In genomic region chr9:136618578-136619547, GRCh38 we compare ENCODE assay signal across 12 cellular contexts. TPM values are rescaled to one million over a fixed set of nuclear protein-coding genes. Genes with fewer than 3 reads are reported as not detected.
DNase-seq lines count a peak whose midpoint lies in the region; ATAC-seq, FAIRE-seq and TF ChIP-seq lines count a peak whose summit lies in the region.
"Had no signal": no experiment of that assay in that cellular context is flagged by ENCODE, and none has a peak within 500 bp of the region (broad histone marks: within the 10 kb centered on the region; RNA-seq: fewer than 3 reads in every experiment).

No MANE protein-coding gene starts in this region.

- FAIRE-seq in H1 (lab: Jason Lieb, UNC): no peak
- FAIRE-seq: colon, frontal cortex had no signal

- H4K8ac ChIP-seq in H1 (ENCODE audit: extremely low read depth, insufficient read depth, low read length): no peak overlapping the region

- H4K20me1 ChIP-seq in H1 (replicated peaks in 1 of 2; ENCODE audit: control insufficient read depth in 1 of 2, insufficient read depth in 2 of 2, low read length in 2 of 2): no peaks in the 10 kb centered on the region
- no peaks in the 10 kb centered on the region for H4K20me1 ChIP-seq in neural progenitor cell (ENCODE audit: low read depth)

- H3K27ac Mint-ChIP-seq in neural progenitor cell: peak overlapping the region; percentile 29
- no peak overlapping the region for H3K27ac Mint-ChIP-seq in activated CD4-positive, alpha-beta T cell treated with anti-CD3 and anti-CD28 coated beads, Interleukin-2, amount 10 ng/mL, durations not matched to agents 7 days and 5 days
- H3K27ac Mint-ChIP-seq: activated naive CD8-positive, alpha-beta T cell had no signal

- H3F3A ChIP-seq in neural progenitor cell (ENCODE audit: low read depth): no peaks in the 10 kb centered on the region

- H3K27ac ChIP-seq in H1 (ENCODE audit: low read depth, low read length) (no peak overlapping the region), neural progenitor cell (no peak overlapping the region)

- H3K4me3 Mint-ChIP-seq in neural progenitor cell: peak overlapping the region; percentile 53
- no peak overlapping the region for H3K4me3 Mint-ChIP-seq in activated CD4-positive, alpha-beta T cell treated with anti-CD3 and anti-CD28 coated beads, Interleukin-2, amount 10 ng/mL, durations not matched to agents 7 days and 5 days
- H3K4me3 Mint-ChIP-seq: activated naive CD8-positive, alpha-beta T cell had no signal

- WGBS in H1 (ENCODE audit: extremely low coverage in 1 of 2, insufficient coverage in 1 of 2, insufficient read length in 1 of 2, insufficient replicate concordance in 2 of 2, low coverage in 1 of 2, low lambda C conversion rate in 2 of 2, missing lambda C conversion rate in 1 of 2), 2 experiments: 82% methylated on average over 25 of the region's 27 CpGs; no CpG with 5 or more reads in 1 of the 2 experiments

- H3K4me3 ChIP-seq in H1 (ENCODE audit: extremely low read depth in 1 of 4, insufficient read depth in 2 of 4, low read depth in 3 of 4, low read length in 4 of 4) (no peak overlapping the region), neural progenitor cell (no peak overlapping the region)

- ATAC-seq in HG03045 (IDR thresholded peaks at IDR 0.05; ENCODE audit: unreplicated experiment): no peak

- H3K4ac ChIP-seq in H1 (replicated peaks; ENCODE audit: insufficient read length, low read depth, low read length): no peak overlapping the region

- no peak for TF ChIP-seq RAD21 in H1 (IDR thresholded peaks at IDR 0.05 in 1 of 2, conservative IDR thresholded peaks at IDR 0.05 in 1 of 2; ENCODE audit: low read depth in 2 of 2, low read length in 2 of 2)

- peaks cover 24% of the 10 kb centered on the region for H3K4me1 Mint-ChIP-seq in neural progenitor cell
- H3K4me1 Mint-ChIP-seq in activated CD4-positive, alpha-beta T cell treated with anti-CD3 and anti-CD28 coated beads, Interleukin-2, amount 10 ng/mL, durations not matched to agents 7 days and 5 days: peaks cover 3% of the 10 kb centered on the region

- CTCF ChIA-PET in H1 (lab: Charles Lee; ENCODE audit: partially characterized antibody): interaction anchor here (0.7 to 3.0 kb wide), 11 partner anchors 9 to 218 kb away, joined by 3 to 9 read pairs (median 4); no protein-coding TSS in a partner anchor
- CTCF ChIA-PET in activated CD4-positive, alpha-beta T cell treated with anti-CD3 and anti-CD28 coated beads, Interleukin-2, amount 10 ng/mL, durations not matched to agents 7 days and 5 days (lab: Charles Lee): interaction anchor here (3.3 kb wide), 1 partner anchor 131 kb away, joined by 8 read pairs; no protein-coding TSS in a partner anchor

- no peak overlapping the region for H2BK15ac ChIP-seq in H1 (ENCODE audit: low read length)

- H3K23ac ChIP-seq in H1 (ENCODE audit: insufficient read length): no peak overlapping the region

- H3K27me3 ChIP-seq in H1 (replicated peaks in 1 of 4; ENCODE audit: control insufficient read depth in 3 of 4, extremely low read depth in 1 of 4, insufficient read depth in 3 of 4, low read length in 3 of 4) (no peaks in the 10 kb centered on the region), neural progenitor cell (no peaks in the 10 kb centered on the region)

- H3K36me3 ChIP-seq in H1 (ENCODE audit: control insufficient read depth in 2 of 4, insufficient read depth in 4 of 4, low read length in 3 of 4) (no peaks in the 10 kb centered on the region), neural progenitor cell (no peaks in the 10 kb centered on the region)

- peak; percentile 57 for DNase-seq in GF-D8 (lab: John Stamatoyannopoulos, UW)
- DNase-seq in NOMO-1 treated with dmso at 0.1 percent for 144 hours (lab: John Stamatoyannopoulos, UW; ENCODE audit: unreplicated experiment): peak; percentile 91
- no peak for DNase-seq in H1 (ENCODE audit: low read depth in 1 of 2, low spot score in 2 of 2)
- DNase-seq in neural progenitor cell (ENCODE audit: low spot score): no peak
- no peak for DNase-seq in effector CD4-positive, alpha-beta T cell
- DNase-seq in NCI-H345 treated with DMSO at 0.1 percent for 48 hours (lab: John Stamatoyannopoulos, UW; ENCODE audit: unreplicated experiment): no peak
- DNase-seq in activated CD4-positive, alpha-beta T cell treated with anti-CD3 and anti-CD28 coated beads, Interleukin-2, amount 10 ng/mL, durations not matched to agents 7 days and 5 days: no peak
- DNase-seq: NCI-H524 had no signal

- H3K9ac ChIP-seq in H1 (replicated peaks in 1 of 4; ENCODE audit: extremely low read depth in 1 of 4, low read depth in 3 of 4, low read length in 3 of 4) (no peak overlapping the region), neural progenitor cell (no peak overlapping the region)

- no peaks in the 10 kb centered on the region for H3K79me2 ChIP-seq in H1 (ENCODE audit: control insufficient read depth in 1 of 2, insufficient read depth in 2 of 2, low read length in 2 of 2)
- no peaks in the 10 kb centered on the region for H3K79me2 ChIP-seq in neural progenitor cell (ENCODE audit: low read depth)

- no peak overlapping the region; the same call in 1 of the 2 replicates for H2BK20ac ChIP-seq in H1 (ENCODE audit: low read length)

- H3K56ac ChIP-seq in H1 (replicated peaks; ENCODE audit: insufficient read length, low read depth, low read length): no peak overlapping the region

- no peak overlapping the region for H4K91ac ChIP-seq in H1 (replicated peaks; ENCODE audit: insufficient read length, low read length)

- no peak overlapping the region for H3K4me2 ChIP-seq in H1 (ENCODE audit: insufficient read depth in 1 of 2, low read depth in 2 of 2, low read length in 2 of 2)
- no peak overlapping the region for H3K4me2 ChIP-seq in neural progenitor cell

- no peak for TF ChIP-seq POLR2A in H1 (IDR thresholded peaks at IDR 0.05; ENCODE audit: control extremely low read depth in 1 of 2, low read depth in 2 of 2, low read length in 2 of 2)

- no peak overlapping the region for H4K5ac ChIP-seq in H1 (ENCODE audit: insufficient read length, low read depth, low read length)

- H3K14ac ChIP-seq in H1 (ENCODE audit: insufficient read length): no peak overlapping the region

- H3K18ac ChIP-seq in H1 (ENCODE audit: extremely low read depth, low read length): no peak overlapping the region; the same call in 1 of the 2 replicates

- no peaks in the 10 kb centered on the region for H3K79me1 ChIP-seq in H1 (ENCODE audit: low read depth, low read length)

- no peak for TF ChIP-seq CTCF in H1 (IDR thresholded peaks at IDR 0.05; ENCODE audit: control extremely low read depth in 1 of 3, insufficient read depth in 1 of 3, low read depth in 1 of 3, low read length in 3 of 3)
- no peak for TF ChIP-seq CTCF in neural progenitor cell (IDR thresholded peaks at IDR 0.05)

- H3K36me3 Mint-ChIP-seq in neural progenitor cell: no peaks in the 10 kb centered on the region
- H3K36me3 Mint-ChIP-seq in activated CD4-positive, alpha-beta T cell treated with anti-CD3 and anti-CD28 coated beads, Interleukin-2, amount 10 ng/mL, durations not matched to agents 7 days and 5 days (ENCODE audit: low read depth): no peaks in the 10 kb centered on the region
- H3K36me3 Mint-ChIP-seq: activated naive CD8-positive, alpha-beta T cell had no signal

- no peaks in the 10 kb centered on the region for H3K23me2 ChIP-seq in H1 (ENCODE audit: low read depth, low read length)

- peak overlapping the region; percentile 17; the same call in 1 of the 2 replicates for H2BK12ac ChIP-seq in H1 (ENCODE audit: low read depth, low read length)

- H2AK5ac ChIP-seq in H1 (ENCODE audit: low read depth, low read length): no peak overlapping the region

- H3K27me3 Mint-ChIP-seq in neural progenitor cell (ENCODE audit: insufficient read depth, low read depth): peaks cover 8% of the 10 kb centered on the region
- H3K27me3 Mint-ChIP-seq in activated CD4-positive, alpha-beta T cell treated with anti-CD3 and anti-CD28 coated beads, Interleukin-2, amount 10 ng/mL, durations not matched to agents 7 days and 5 days: no peaks in the 10 kb centered on the region
- H3K27me3 Mint-ChIP-seq: activated naive CD8-positive, alpha-beta T cell had no signal

- POLR2A ChIA-PET in H1 (lab: Charles Lee; ENCODE audit: partially characterized antibody): interaction anchor here (0.9 kb wide), 1 partner anchor 13 kb away, joined by 4 read pairs; no protein-coding TSS in a partner anchor
- POLR2A ChIA-PET in activated CD4-positive, alpha-beta T cell treated with anti-CD3 and anti-CD28 coated beads, Interleukin-2, amount 10 ng/mL, durations not matched to agents 7 days and 5 days (lab: Charles Lee): no interaction called here

- H2BK5ac ChIP-seq in H1 (ENCODE audit: low read depth, low read length): no peak overlapping the region

- H3K9me3 ChIP-seq in H1 (ENCODE audit: insufficient read depth in 2 of 2, low read depth in 1 of 2, low read length in 1 of 2): no peaks in the 10 kb centered on the region
- H3K9me3 ChIP-seq in neural progenitor cell (ENCODE audit: low read depth): no peaks in the 10 kb centered on the region

- no peaks in the 10 kb centered on the region for H3K9me3 Mint-ChIP-seq in neural progenitor cell
- no peaks in the 10 kb centered on the region for H3K9me3 Mint-ChIP-seq in activated CD4-positive, alpha-beta T cell treated with anti-CD3 and anti-CD28 coated beads, Interleukin-2, amount 10 ng/mL, durations not matched to agents 7 days and 5 days

- H2AFZ ChIP-seq in H1 (ENCODE audit: low read length): no peak overlapping the region
- no peak overlapping the region for H2AFZ ChIP-seq in neural progenitor cell (replicated peaks)

- no peak overlapping the region for H2BK120ac ChIP-seq in H1 (replicated peaks; ENCODE audit: low read depth, low read length)

- no peak for TF ChIP-seq EP300 in H1 (IDR thresholded peaks at IDR 0.05; ENCODE audit: borderline replicate concordance in 1 of 2, low read depth in 2 of 2, low read length in 2 of 2)

- H3K4me1 ChIP-seq in H1 (replicated peaks in 1 of 4; ENCODE audit: control insufficient read depth in 3 of 4, insufficient read depth in 4 of 4, low read length in 3 of 4) (peaks cover 0 to 6% (median 2%) of the 10 kb centered on the region in 4 experiments; a peak in 6 of 7 replicates), neural progenitor cell (peaks cover 15% of the 10 kb centered on the region)

TF ChIP-seq in H1, 55 proteins besides CTCF, POLR2A, EP300 and RAD21 (continues in another document):
- no peak for TF ChIP-seq JUN (IDR thresholded peaks at IDR 0.05; ENCODE audit: low read depth, low read length)
- no peak for TF ChIP-seq SP1 (IDR thresholded peaks at IDR 0.05; ENCODE audit: low read depth, low read length)

RNA-seq across cellular contexts. Expression of gene EGFL7, which starts 43.9 kb away (rescaled TPM):
- 37.8 and 39.8 TPM in 2 replicates for total RNA-seq in H1 (2021; fragmentation: NEBNext Ultra II Directional; extraction: Animal tissue kit (Norgen Biotek cat#: 25700))
- 53.4 and 82.5 TPM in 2 replicates for polyA plus RNA-seq in H1 (2011; rRNA removed)
- 63.0 TPM for polyA plus RNA-seq in H1 (2011; cell fraction: cytosol; rRNA removed)
- 82.5 TPM for polyA plus RNA-seq in H1 (2011; cell fraction: nucleus; rRNA removed)
- 17.3 to 46.4 TPM (median 40.7 TPM) in 4 replicates for polyA plus RNA-seq in H1 (2012, experiment 1 of 2)
- polyA plus RNA-seq in H1 (2012, experiment 2 of 2): 43.2 TPM
- 66.8 TPM for polyA plus RNA-seq in H1 (2013, experiment 1 of 2)
- polyA plus RNA-seq in H1 (2013, experiment 2 of 2): 68.8 TPM
- 7.2 and 9.3 TPM in 2 replicates for polyA minus RNA-seq in H1 (2011; rRNA and poly(A)+ RNA removed)
- 30.7 TPM for polyA minus RNA-seq in H1 (2011; cell fraction: cytosol; rRNA and poly(A)+ RNA removed)
- polyA minus RNA-seq in H1 (2011; cell fraction: nucleus; rRNA and poly(A)+ RNA removed): 12.8 TPM
- 16.5 and 47.4 TPM in 2 replicates for total RNA-seq in neural progenitor cell (ENCODE audit: low replicate concordance)
- under 1 TPM; 0.22 to 0.31 TPM for total RNA-seq in activated CD4-positive, alpha-beta T cell treated with anti-CD3 and anti-CD28 coated beads, Interleukin-2, amount 10 ng/mL, durations not matched to agents 7 days and 5 days

Comparison
In these comparisons a context has a peak if more than half of its experiments do, and no peak if none do; other contexts are left out.
1. DNase-seq: peak in GF-D8 (single experiment) and NOMO-1 treated with dmso at 0.1 percent for 144 hours (single experiment); none in H1 (0 of 2), neural progenitor cell (single experiment), effector CD4-positive, alpha-beta T cell (single experiment), NCI-H345 treated with DMSO at 0.1 percent for 48 hours (single experiment) and activated CD4-positive, alpha-beta T cell treated with anti-CD3 and anti-CD28 coated beads, Interleukin-2, amount 10 ng/mL, durations not matched to agents 7 days and 5 days (single experiment).
2. RNA of gene EGFL7, which starts 43.9 kb away (total RNA-seq): 37.8 to 39.8 TPM in H1 and 16.5 to 47.4 TPM in neural progenitor cell; 0.22 to 0.31 TPM in activated CD4-positive, alpha-beta T cell treated with anti-CD3 and anti-CD28 coated beads, Interleukin-2, amount 10 ng/mL, durations not matched to agents 7 days and 5 days; every median in the first group is over 10 times any median in the second.